Comparison of ENCODE assay signal across 2 cellular contexts in the genomic region with DNA sequence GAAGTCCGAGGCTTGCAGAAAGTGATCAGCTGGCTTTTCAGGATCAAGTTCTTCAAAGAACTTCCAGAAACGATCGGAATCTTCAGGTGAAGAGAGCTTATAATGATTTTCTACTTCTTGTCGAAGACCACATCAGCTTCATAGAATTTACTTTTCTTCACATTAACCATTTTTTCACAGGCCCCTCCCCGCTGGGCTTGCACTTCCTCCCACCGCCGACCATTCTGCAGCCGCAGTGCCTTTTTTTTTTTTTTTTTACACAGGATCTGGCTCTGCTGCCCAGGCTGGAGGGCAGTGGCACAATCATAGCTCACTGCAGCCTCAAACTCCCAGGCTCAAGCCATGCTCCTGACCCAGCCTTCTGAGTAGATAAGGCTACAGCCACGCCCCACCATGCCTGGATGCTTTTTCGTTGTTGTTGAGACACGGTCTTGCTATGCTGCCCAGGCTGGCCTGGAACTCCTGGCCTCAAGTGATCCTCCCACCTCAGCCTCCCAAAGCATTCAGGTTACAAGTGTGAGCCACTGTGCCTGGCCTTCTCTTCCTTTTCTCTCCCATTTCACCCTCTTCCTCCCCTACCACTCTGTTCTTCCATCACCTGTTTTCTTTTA.
TF ChIP-seq lines count a peak whose summit lies in the region.

No MANE protein-coding gene starts in this region.

TF ChIP-seq in HEK293T, 16 proteins besides CTCF, POLR2A, EP300 and RAD21:
- TF ChIP-seq ZNF384 (IDR thresholded peaks at IDR 0.05): peak; percentile 32; the same call in 1 of the 2 replicates
- no peak for TF ChIP-seq FOXM1 (IDR thresholded peaks at IDR 0.05; ENCODE audit: borderline replicate concordance)
- TF ChIP-seq BHLHE40 (IDR thresholded peaks at IDR 0.05; ENCODE audit: borderline replicate concordance): no peak

TF ChIP-seq in K562, 482 proteins besides CTCF, POLR2A, EP300 and RAD21:
- TF ChIP-seq BCOR (IDR thresholded peaks at IDR 0.05): peak; percentile 71
- TF ChIP-seq SPI1 (IDR thresholded peaks at IDR 0.05; ENCODE audit: borderline replicate concordance, low read depth, low read length): 0 out of 2 replicates have a peak, but pooled peaks have one; percentile 17
- no peak for TF ChIP-seq CHD4 (IDR thresholded peaks at IDR 0.05; ENCODE audit: insufficient read depth, insufficient replicate concordance, low read depth, low read length, poor library complexity, severe bottlenecking)
- TF ChIP-seq ZNF121 (CRISPR knock-in tag; conservative IDR thresholded peaks at IDR 0.05): peak; percentile 92
- TF ChIP-seq ZBTB2 (IDR thresholded peaks at IDR 0.05): no peak
- TF ChIP-seq CBX1 (IDR thresholded peaks at IDR 0.05; ENCODE audit: low read depth): 0 out of 2 replicates have a peak, but pooled peaks have one; percentile 49
- TF ChIP-seq NR1H2 (CRISPR knock-in tag; IDR thresholded peaks at IDR 0.05): no peak
- TF ChIP-seq RFX5 (IDR thresholded peaks at IDR 0.05; ENCODE audit: low read depth, low read length): no peak
- peak; percentile 41; the same call in 1 of the 2 replicates for TF ChIP-seq L3MBTL2 (IDR thresholded peaks at IDR 0.05)
